1 cellular context compared by ENCODE assay signal in genomic region chr1:26225033-26225831, GRCh38.
TF ChIP-seq lines count a peak whose summit lies in the region.

No MANE protein-coding gene starts in this region.

TF ChIP-seq in GM23338, 12 proteins besides CTCF, POLR2A, EP300 and RAD21 (continued from another document):
- no peak for TF ChIP-seq REST (IDR thresholded peaks at IDR 0.05; ENCODE audit: unreplicated experiment)
- no peak for TF ChIP-seq EZH2 (IDR thresholded peaks at IDR 0.05; ENCODE audit: low read depth, unreplicated experiment)
- no peak for TF ChIP-seq STAT1 (IDR thresholded peaks at IDR 0.05; ENCODE audit: unreplicated experiment)
